Comparison of ENCODE assay signal across 8 cellular contexts in the genomic region with DNA sequence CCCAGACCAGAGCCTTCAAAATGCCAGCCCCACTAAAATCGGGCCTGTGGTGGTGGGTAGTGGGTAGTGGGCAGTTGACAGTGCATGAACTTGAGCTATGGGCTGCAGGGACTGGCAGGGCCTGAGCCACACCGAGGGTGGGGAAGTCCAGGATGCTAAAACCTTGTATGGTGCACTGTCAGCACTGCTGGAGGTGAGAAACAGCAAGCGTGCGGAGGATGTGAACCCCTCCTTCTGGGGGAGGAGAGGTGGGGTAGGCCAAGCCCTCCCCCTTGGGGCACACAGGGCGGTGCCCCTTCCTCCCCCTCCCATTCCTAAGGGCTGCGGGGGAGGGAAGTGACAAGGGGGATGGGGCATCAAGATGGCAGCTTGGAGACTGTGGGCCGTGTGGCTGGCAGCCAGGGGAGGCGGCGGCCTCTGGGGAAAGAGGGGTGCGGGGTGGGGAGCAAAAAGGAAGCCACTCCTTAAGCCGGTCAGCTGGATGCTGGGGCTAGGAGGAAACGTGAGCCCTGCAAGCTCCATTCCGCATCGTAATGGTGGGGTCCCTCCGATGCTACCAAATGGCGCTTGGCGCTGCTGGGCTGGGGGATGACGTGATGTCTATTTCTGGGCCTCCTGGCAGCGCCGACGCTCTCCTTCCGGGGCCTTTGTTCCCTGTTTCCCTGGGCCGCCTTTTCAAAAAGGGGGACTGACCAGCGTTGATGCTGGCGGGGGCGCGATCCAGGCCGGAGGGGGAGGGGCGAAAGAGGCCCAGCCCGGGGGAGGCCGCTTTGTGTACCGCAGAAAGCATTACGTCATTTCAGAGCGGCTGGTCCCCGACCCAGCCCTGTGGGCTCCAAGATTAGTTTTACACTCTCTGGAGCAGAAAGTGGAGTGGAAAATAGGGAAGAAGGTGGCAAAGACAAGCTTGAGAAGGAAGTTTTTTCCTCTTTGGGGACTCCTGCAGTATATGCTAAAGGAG. TPM values are rescaled to one million over a fixed set of nuclear protein-coding genes. Genes with fewer than 3 reads are reported as not detected.
DNase-seq lines count a peak whose midpoint lies in the region; ATAC-seq and TF ChIP-seq lines count a peak whose summit lies in the region.

No MANE protein-coding gene starts in this region.

- ATAC-seq in HG03432 (IDR thresholded peaks at IDR 0.05; ENCODE audit: unreplicated experiment), result peak; percentile 33
- peak in 1 of 2 donors; percentile 8 for ATAC-seq in naive B cell (ENCODE audit: low read depth in 2 of 2)

- peak overlapping the region in 5 of 6 donors; percentile 65 to 88 (median 84) for H3K27ac Mint-ChIP-seq in naive B cell

- H3K27me3 ChIP-seq in fibroblast of lung (ENCODE audit: control insufficient read depth, insufficient read depth, low read length), result no peaks in the 10 kb centered on the region
- peaks cover 0 to 13% (median 6%) of the 10 kb centered on the region in 3 donors for H3K27me3 ChIP-seq in stomach

- peaks cover 17 to 37% (median 29%) of the 10 kb centered on the region in 3 donors for H3K4me1 Mint-ChIP-seq in naive B cell

- peak overlapping the region; percentile 94 for H3K27ac ChIP-seq in fibroblast of lung (ENCODE audit: insufficient read depth, low read length)
- H3K27ac ChIP-seq in stomach, result peak overlapping the region; percentile 63 to 94 (median 90)

- peak overlapping the region; percentile 73 for H3K9ac ChIP-seq in fibroblast of lung (ENCODE audit: insufficient read depth, low read length)

- H3K9me3 Mint-ChIP-seq in naive B cell, result no peaks in the 10 kb centered on the region

- peak overlapping the region in 7 of 8 donors; percentile 61 to 99 (median 90) for H3K4me3 Mint-ChIP-seq in naive B cell

- no peak for TF ChIP-seq EP300 in stomach (IDR thresholded peaks at IDR 0.05)

- no peak for TF ChIP-seq CTCF in fibroblast of lung (conservative IDR thresholded peaks at IDR 0.05 in 1 of 2, IDR thresholded peaks at IDR 0.05 in 1 of 2; ENCODE audit: low read depth in 1 of 2, low read length in 2 of 2)
- TF ChIP-seq CTCF in stomach (IDR thresholded peaks at IDR 0.05), result no peak

- no peak for TF ChIP-seq POLR2A in stomach (IDR thresholded peaks at IDR 0.05)

- DNase-seq in DMS79 treated with DMSO at 0.1 percent for 48 hours (lab: John Stamatoyannopoulos, UW) (peak; percentile 89), NOMO-1 treated with dmso at 0.1 percent for 144 hours (lab: John Stamatoyannopoulos, UW; ENCODE audit: unreplicated experiment) (peak; percentile 18), fibroblast of lung (ENCODE audit: low read depth in 2 of 2) (peak; percentile 86 to 89), naive B cell (peak; percentile 19), stomach (peak; percentile 33), OCI-M2 (lab: John Stamatoyannopoulos, UW; ENCODE audit: unreplicated experiment) (no peak)
- peak; percentile 72 to 76 for DNase-seq in activated T-cell treated with anti-CD3 and anti-CD28 coated beads, Interleukin-2, amount 50 U/mL, for 48 hours

- H3K9me3 ChIP-seq in fibroblast of lung (ENCODE audit: control insufficient read depth, insufficient read depth, low read depth, low read length) (no peaks in the 10 kb centered on the region), stomach (no peaks in the 10 kb centered on the region)

- no peaks in the 10 kb centered on the region for H3K36me3 ChIP-seq in fibroblast of lung (ENCODE audit: control insufficient read depth, insufficient read depth, low read length)
- peaks cover 0 to 3% (median 0%) of the 10 kb centered on the region in 4 donors for H3K36me3 ChIP-seq in stomach

- peak overlapping the region; percentile 77 for H3K4me2 ChIP-seq in fibroblast of lung (ENCODE audit: extremely low read depth, insufficient read depth, low read length)

- H2AFZ ChIP-seq in fibroblast of lung (ENCODE audit: low read length), result peak overlapping the region; percentile 64

- peaks cover 2% of the 10 kb centered on the region for H3K4me1 ChIP-seq in fibroblast of lung (ENCODE audit: control insufficient read depth, extremely low read depth, insufficient read depth, low read length)
- H3K4me1 ChIP-seq in stomach, result peaks cover 14 to 51% (median 31%) of the 10 kb centered on the region in 4 donors

- no peaks in the 10 kb centered on the region for H3K36me3 Mint-ChIP-seq in naive B cell

- peaks cover 7 to 11% (median 9%) of the 10 kb centered on the region in 3 donors for H3K27me3 Mint-ChIP-seq in naive B cell

- H3K79me2 ChIP-seq in fibroblast of lung (ENCODE audit: control insufficient read depth, insufficient read depth, low read length), result peaks cover 19% of the 10 kb centered on the region

- no peaks in the 10 kb centered on the region for H4K20me1 ChIP-seq in fibroblast of lung (ENCODE audit: control insufficient read depth, extremely low read depth, insufficient read depth, low read length)

- intact Hi-C loops in stomach (cut with DNase I; ENCODE audit: low total_unique reads), result no loop called here

- H3K4me3 ChIP-seq in fibroblast of lung (replicated peaks in 1 of 4; ENCODE audit: control extremely low read depth in 1 of 4, insufficient read depth in 1 of 4, low read depth in 3 of 4, low read length in 4 of 4), result peak overlapping the region; percentile 64 to 75 (median 70)
- H3K4me3 ChIP-seq in stomach, result peak overlapping the region; percentile 38 to 48 (median 46)

- WGBS in stomach, 5 donors, result 2 to 5% (median 3%) methylated on average over 33 to 35 of the region's 35 CpGs

RNA-seq across cellular contexts. Expression of a gene that starts 0.8 kb away (rescaled TPM):
- total RNA-seq in fibroblast of lung (30.3 and 71.3 TPM in 2 replicates), stomach (10 to 100 TPM in 1 of 5 donors, 1 to 10 TPM in 4; 1.3 to 12.9 (median 3.5) TPM)
- polyA plus RNA-seq in fibroblast of lung (36.8 and 53.7 TPM in 2 replicates), naive B cell (ENCODE audit: low read depth in 6 of 6) (10 to 100 TPM in 1 of 6 donors, 1 to 10 TPM in 5; 1.4 to 10.9 (median 2.5) TPM), stomach (1 to 10 TPM in 2 of 3 donors, under 1 TPM in 1; 0.76 to 1.9 (median 1.1) TPM)
- polyA plus RNA-seq in fibroblast of lung (2012), result 26.3 and 36.3 TPM in 2 replicates
- polyA minus RNA-seq in fibroblast of lung (ENCODE audit: low replicate concordance), result 43.6 and 62.1 TPM in 2 replicates

RNA-seq across cellular contexts. Expression of a gene that starts 3.1 kb away (rescaled TPM):
- total RNA-seq in fibroblast of lung (22.1 and 30.9 TPM in 2 replicates), stomach (10 to 100 TPM; 29.0 to 68.7 (median 57.2) TPM)
- polyA plus RNA-seq in fibroblast of lung (20.2 and 20.3 TPM in 2 replicates), naive B cell (ENCODE audit: low read depth in 6 of 6) (10 to 100 TPM in 5 of 6 donors, 1 to 10 TPM in 1; 9.6 to 64.4 (median 30.7) TPM), stomach (10 to 100 TPM in 2 of 3 donors, 1 to 10 TPM in 1; 9.3 to 14.5 (median 11.0) TPM)
- polyA plus RNA-seq in fibroblast of lung (2012), result 13.5 and 14.9 TPM in 2 replicates
- 59.1 and 61.6 TPM in 2 replicates for polyA minus RNA-seq in fibroblast of lung (ENCODE audit: low replicate concordance)

RNA-seq across cellular contexts. Expression of a gene that starts 51.0 kb away (rescaled TPM):
- total RNA-seq in fibroblast of lung, result 25.2 and 33.4 TPM in 2 replicates
- polyA plus RNA-seq in fibroblast of lung, result 51.0 and 56.8 TPM in 2 replicates
- 27.7 and 28.5 TPM in 2 replicates for polyA plus RNA-seq in fibroblast of lung (2012)
- 7.9 and 10.4 TPM in 2 replicates for polyA minus RNA-seq in fibroblast of lung (ENCODE audit: low replicate concordance)
- polyA plus RNA-seq in naive B cell (ENCODE audit: low read depth in 6 of 6), result 10 to 100 TPM in 5 of 6 donors, 1 to 10 TPM in 1; 5.2 to 30.0 (median 20.9) TPM
- total RNA-seq in stomach, result 100 to 1,000 TPM in 1 of 5 donors, 10 to 100 TPM in 3, not detected in 1; 23.9 to 108 (median 48.2) TPM
- polyA plus RNA-seq in stomach, result 10 to 100 TPM; 13.1 to 14.1 (median 13.8) TPM
